In genomic region chrX:71532753-71533425, GRCh38 we compare ENCODE assay signal across 8 cellular contexts. TPM values are rescaled to one million over a fixed set of nuclear protein-coding genes. Genes with fewer than 3 reads are reported as not detected.
DNase-seq lines count a peak whose midpoint lies in the region; TF ChIP-seq lines count a peak whose summit lies in the region.

Gene OGT (plus strand): TSS chrX:71533104. CDS start chrX:71533300, 196 bp downstream.

- peak within 1 kb of the TSS; percentile 85 for H3K4me3 ChIP-seq in effector memory CD4-positive, alpha-beta T cell (ENCODE audit: insufficient read depth, low read depth, low read length, poor library complexity, severe bottlenecking)

- no peaks in the 10 kb centered on the region for H3K27me3 ChIP-seq in effector memory CD4-positive, alpha-beta T cell (replicated peaks; ENCODE audit: control insufficient read depth, insufficient read depth, low read length, poor library complexity, severe bottlenecking)

- CTCF ChIA-PET in activated CD8-positive, alpha-beta memory T cell treated with anti-CD3 and anti-CD28 coated beads for 36 hours (lab: Charles Lee) = interaction anchor here (1.5 to 2.6 kb wide), 2 partner anchors 9 to 167 kb away, joined by 4 to 9 read pairs; partner anchors contain the start of gene TAF1

- H3K27ac ChIP-seq in effector memory CD4-positive, alpha-beta T cell (ENCODE audit: insufficient read depth, low read length, poor library complexity, severe bottlenecking) = peak within 1 kb of the TSS; percentile 86

- POLR2A ChIA-PET in activated CD8-positive, alpha-beta memory T cell treated with anti-CD3 and anti-CD28 coated beads for 36 hours (lab: Charles Lee) = interaction anchor here (0.5 to 4.7 kb wide), 10 partner anchors 10 to 281 kb away, joined by 3 to 61 read pairs (median 6); partner anchors contain the start of genes CXCR3, NONO and TAF1

- DNase-seq in CMK (ENCODE audit: low read depth) = peak; percentile 95
- peak; percentile 68 for DNase-seq in GM20000 (ENCODE audit: low spot score)
- DNase-seq in HT1080 (ENCODE audit: low read depth) = peak; percentile 91
- peak; percentile 84 to 88 for DNase-seq in NOMO-1 (lab: John Stamatoyannopoulos, UW; ENCODE audit: unreplicated experiment in 2 of 2)
- DNase-seq in effector memory CD4-positive, alpha-beta T cell = peak; percentile 88 to 90 (median 89)
- DNase-seq in lung microvascular endothelial cell (ENCODE audit: low read depth in 2 of 2) = peak; percentile 97
- DNase-seq in stimulated activated CD4-positive, alpha-beta T cell treated with anti-CD3 and anti-CD28 coated beads, TNF-alpha, amount 100 ng/mL, for 4 hours (ENCODE audit: low read depth in 3 of 3) = peak; percentile 68 to 89 (median 82)

- H3K9me3 ChIP-seq in effector memory CD4-positive, alpha-beta T cell (ENCODE audit: control insufficient read depth, low read length) = no peaks in the 10 kb centered on the region

- H3K36me3 ChIP-seq in effector memory CD4-positive, alpha-beta T cell (ENCODE audit: control insufficient read depth, insufficient read depth, low read length) = no peaks in the 10 kb centered on the region

- peaks cover 11% of the 10 kb centered on the region for H3K4me1 ChIP-seq in effector memory CD4-positive, alpha-beta T cell (ENCODE audit: control insufficient read depth, insufficient read depth, low read length, poor library complexity, severe bottlenecking)

- no peak for TF ChIP-seq CTCF in GM20000 (IDR thresholded peaks at IDR 0.05; ENCODE audit: extremely low read depth, missing control alignments)

RNA-seq across cellular contexts. Expression of gene OGT, which starts in this region (rescaled TPM):
- total RNA-seq in HT1080 (2014; rRNA removed; shearing (Covaris generic)) = 49.6 and 55.5 TPM in 2 replicates
- 24.0 and 26.4 TPM in 2 replicates for polyA plus RNA-seq in HT1080 (2015; cell fraction: cytosol; rRNA removed)
- polyA plus RNA-seq in HT1080 (2015; cell fraction: nucleus; rRNA removed) = 1,084 and 1,218 TPM in 2 replicates
- total RNA-seq in activated CD8-positive, alpha-beta memory T cell treated with anti-CD3 and anti-CD28 coated beads for 36 hours = 100 to 1,000 TPM; 280 to 282 TPM
- total RNA-seq in lung microvascular endothelial cell = 59.1 and 83.1 TPM in 2 replicates

Comparison
In these comparisons a context has a peak if more than half of its experiments do, and no peak if none do; other contexts are left out.
1. Peak in every context shown above with its lines: DNase-seq, H3K4me3 ChIP-seq and H3K27ac ChIP-seq.